Comparison of ENCODE assay signal across 21 cellular contexts in the genomic region with DNA sequence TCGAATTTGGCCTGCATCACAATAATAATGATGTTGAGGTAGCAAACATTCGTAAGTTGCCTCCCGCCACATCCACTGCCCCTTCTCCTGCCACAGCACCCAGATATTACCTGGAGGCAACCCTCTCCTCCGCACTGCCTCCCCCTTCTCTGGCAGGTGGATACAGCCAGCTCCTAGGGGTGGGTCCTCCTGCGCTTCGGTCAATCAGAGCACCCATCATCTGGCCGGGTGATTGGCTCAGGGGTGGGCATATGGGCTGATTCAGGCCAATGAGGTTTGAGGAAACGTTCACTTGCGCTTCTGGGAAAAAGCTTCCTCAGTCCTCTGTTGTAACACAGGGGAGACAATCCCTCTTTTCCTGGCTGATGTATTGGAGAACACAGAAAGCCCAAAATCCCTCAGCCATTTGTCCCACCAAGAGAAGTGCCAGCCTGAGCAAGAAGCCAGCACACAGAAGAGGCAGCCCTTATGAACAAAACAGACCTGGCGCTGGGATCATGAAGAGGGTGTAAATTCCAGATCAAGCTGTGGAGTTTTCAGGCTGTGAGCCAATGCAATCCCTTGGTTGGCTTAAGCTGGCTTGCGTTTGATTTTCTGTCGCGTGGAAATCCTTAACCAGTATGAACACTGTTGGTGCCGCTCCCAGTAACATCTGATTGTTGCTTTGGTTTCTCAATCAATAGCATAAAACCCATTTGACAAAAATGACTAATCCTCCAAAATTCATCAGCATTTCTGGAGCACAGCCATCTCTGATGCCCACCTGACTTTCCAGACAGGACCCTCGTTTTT.
DNase-seq lines count a peak whose midpoint lies in the region; ATAC-seq and TF ChIP-seq lines count a peak whose summit lies in the region.
"Had no signal": no experiment of that assay in that cellular context is flagged by ENCODE, and none has a peak within 500 bp of the region (broad histone marks: within the 10 kb centered on the region; RNA-seq: fewer than 3 reads in every experiment).

No MANE protein-coding gene starts in this region.

- no peaks in the 10 kb centered on the region for H3K9me3 Mint-ChIP-seq in activated T-helper 17 cell treated with anti-CD3 and anti-CD28 coated beads, Interleukin-2, amount 50 U/mL, for 72 hours

- H3K27ac ChIP-seq in KMS-11 (peak overlapping the region; percentile 99), osteoblast (ENCODE audit: low read depth, low read length) (no peak overlapping the region)
- H3K27ac ChIP-seq: epithelial cell of prostate, upper lobe of right lung had no signal

- no peaks in the 10 kb centered on the region for H3K36me3 ChIP-seq in KMS-11 (ENCODE audit: insufficient read depth)
- H3K36me3 ChIP-seq in osteoblast (ENCODE audit: insufficient read depth, low read length) = no peaks in the 10 kb centered on the region
- H3K36me3 ChIP-seq: upper lobe of right lung had no signal

- H3K36me3 Mint-ChIP-seq in activated T-helper 17 cell treated with anti-CD3 and anti-CD28 coated beads, Interleukin-2, amount 50 U/mL, for 72 hours (ENCODE audit: low read depth) = peaks cover 5% of the 10 kb centered on the region

- peak overlapping the region; percentile 78 for H3K4me3 Mint-ChIP-seq in activated T-helper 17 cell treated with anti-CD3 and anti-CD28 coated beads, Interleukin-2, amount 50 U/mL, for 72 hours
- H3K4me3 Mint-ChIP-seq: activated CD4-positive, alpha-beta T cell treated with anti-CD3 and anti-CD28 coated beads for 36 hours; B cell; central memory CD8-positive, alpha-beta T cell had no signal

- H2AFZ ChIP-seq in KMS-11 (ENCODE audit: low read depth) = no peak overlapping the region
- no peak overlapping the region for H2AFZ ChIP-seq in osteoblast (ENCODE audit: low read length)

- H3K27me3 ChIP-seq in KMS-11 (ENCODE audit: insufficient read depth, low read depth) (no peaks in the 10 kb centered on the region), osteoblast (ENCODE audit: insufficient read depth, low read length) (no peaks in the 10 kb centered on the region)
- H3K27me3 ChIP-seq: upper lobe of right lung had no signal

- H3K9ac ChIP-seq in KMS-11 = peak overlapping the region; percentile 59

- H3K79me2 ChIP-seq in KMS-11 (ENCODE audit: insufficient read depth, low read depth) (peaks cover 33% of the 10 kb centered on the region), osteoblast (ENCODE audit: insufficient read depth, low read length) (no peaks in the 10 kb centered on the region)

- H3K4me1 ChIP-seq in KMS-11 (ENCODE audit: low read depth, poor library complexity, severe bottlenecking) (peaks cover 71% of the 10 kb centered on the region), osteoblast (ENCODE audit: insufficient read depth, low read length) (peaks cover 18% of the 10 kb centered on the region)
- H3K4me1 ChIP-seq: upper lobe of right lung had no signal

- no peaks in the 10 kb centered on the region for H4K20me1 ChIP-seq in KMS-11 (ENCODE audit: insufficient read depth)
- H4K20me1 ChIP-seq in osteoblast (ENCODE audit: insufficient read depth, low read length) = no peaks in the 10 kb centered on the region

- no peaks in the 10 kb centered on the region for H3K9me3 ChIP-seq in osteoblast (ENCODE audit: low read depth, low read length)
- H3K9me3 ChIP-seq: upper lobe of right lung had no signal

- H3K4me2 ChIP-seq in KMS-11 (peak overlapping the region; percentile 99), osteoblast (ENCODE audit: insufficient read depth, low read length) (no peak overlapping the region)

- no peaks in the 10 kb centered on the region for H3K27me3 Mint-ChIP-seq in activated T-helper 17 cell treated with anti-CD3 and anti-CD28 coated beads, Interleukin-2, amount 50 U/mL, for 72 hours
- H3K27me3 Mint-ChIP-seq: B cell; central memory CD8-positive, alpha-beta T cell had no signal

- no peak for TF ChIP-seq CTCF in KMS-11 (conservative IDR thresholded peaks at IDR 0.05; ENCODE audit: low read depth, low read length)
- no peak for TF ChIP-seq CTCF in osteoblast (IDR thresholded peaks at IDR 0.05; ENCODE audit: extremely low read depth, low read depth, low read length)

- H3K4me1 Mint-ChIP-seq in activated T-helper 17 cell treated with anti-CD3 and anti-CD28 coated beads, Interleukin-2, amount 50 U/mL, for 72 hours = peaks cover 46% of the 10 kb centered on the region

- no peak for ATAC-seq in activated T-helper 17 cell treated with anti-CD3 and anti-CD28 coated beads, Interleukin-2, amount 50 U/mL, for 72 hours (replicated peaks)
- no peak for ATAC-seq in GM19455 (IDR thresholded peaks at IDR 0.05; ENCODE audit: unreplicated experiment)
- ATAC-seq: activated CD4-positive, alpha-beta T cell treated with anti-CD3 and anti-CD28 coated beads for 36 hours; activated naive CD4-positive, alpha-beta T cell treated with anti-CD3 and anti-CD28 coated beads, Interleukin-2, amount 50 U/mL, for 72 hours; upper lobe of right lung had no signal

- peak overlapping the region; percentile 90 for H3K27ac Mint-ChIP-seq in activated T-helper 17 cell treated with anti-CD3 and anti-CD28 coated beads, Interleukin-2, amount 50 U/mL, for 72 hours
- H3K27ac Mint-ChIP-seq: activated CD4-positive, alpha-beta T cell treated with anti-CD3 and anti-CD28 coated beads for 36 hours; activated naive CD4-positive, alpha-beta T cell treated with anti-CD3 and anti-CD28 coated beads, Interleukin-2, amount 50 U/mL, for 72 hours; B cell had no signal

- no peak overlapping the region for H3K4me3 ChIP-seq in KMS-11 (IDR thresholded peaks at IDR 0.05; ENCODE audit: insufficient read depth, low read depth, low read length)
- no peak overlapping the region for H3K4me3 ChIP-seq in osteoblast (ENCODE audit: insufficient read depth, low read length)
- H3K4me3 ChIP-seq: upper lobe of right lung had no signal

- DNase-seq in NCI-H1694 (lab: John Stamatoyannopoulos, UW) (peak; percentile 13), NCI-H1694 treated with DMSO at 0.1 percent for 48 hours (lab: John Stamatoyannopoulos, UW) (no peak), osteoblast (ENCODE audit: insufficient read length, low spot score, missing footprints) (peak; percentile 35), NCI-H2081 (lab: John Stamatoyannopoulos, UW) (no peak), middle frontal gyrus (ENCODE audit: extremely low spot score, low spot score) (no peak)
- DNase-seq: 8988T; activated CD4-positive, alpha-beta T cell treated with anti-CD3 and anti-CD28 coated beads for 36 hours; hippocampal formation; NCI-H1105; NCI-H2171; occipital lobe; right cardiac atrium; SIG-M5; upper lobe of right lung had no signal

Comparison
In these comparisons a context has a peak if more than half of its experiments do, and no peak if none do; other contexts are left out.
1. DNase-seq: peak in NCI-H1694 (single experiment) and osteoblast (single experiment); none in NCI-H1694 treated with DMSO at 0.1 percent for 48 hours (single experiment), NCI-H2081 (0 of 2) and middle frontal gyrus (single experiment).